Comparison of ENCODE assay signal across 17 cellular contexts in genomic region chr12:115617391-115617790, GRCh38.
DNase-seq lines count a peak whose midpoint lies in the region; ATAC-seq and TF ChIP-seq lines count a peak whose summit lies in the region.
"Had no signal": no experiment of that assay in that cellular context is flagged by ENCODE, and none has a peak within 500 bp of the region (broad histone marks: within the 10 kb centered on the region; RNA-seq: fewer than 3 reads in every experiment).

No MANE protein-coding gene starts in this region.

- ATAC-seq in HG02938 (IDR thresholded peaks at IDR 0.05; ENCODE audit: unreplicated experiment) (no peak), lower lobe of right lung (no peak)
- no peak for ATAC-seq in natural killer cell treated with Interleukin-12 subunit alpha and Interleukin-12 subunit beta and Interleukin-15 and Interleukin-18, amount 100 ng/mL, for 72 hours
- ATAC-seq: CD8-positive, alpha-beta T cell had no signal

- H3K9me3 Mint-ChIP-seq in neural progenitor cell, result no peaks in the 10 kb centered on the region
- peaks cover 2% of the 10 kb centered on the region for H3K9me3 Mint-ChIP-seq in natural killer cell treated with Interleukin-12 subunit alpha and Interleukin-12 subunit beta and Interleukin-15 and Interleukin-18, amount 100 ng/mL, for 72 hours
- H3K9me3 Mint-ChIP-seq: CD8-positive, alpha-beta T cell had no signal

- intact Hi-C loops in lower lobe of right lung (cut with DNase I), result no loop called here

- no peaks in the 10 kb centered on the region for H3K36me3 Mint-ChIP-seq in neural progenitor cell
- no peaks in the 10 kb centered on the region for H3K36me3 Mint-ChIP-seq in natural killer cell treated with Interleukin-12 subunit alpha and Interleukin-12 subunit beta and Interleukin-15 and Interleukin-18, amount 100 ng/mL, for 72 hours
- H3K36me3 Mint-ChIP-seq: CD14-positive monocyte; CD8-positive, alpha-beta T cell; IgD-negative memory B cell had no signal

- no peak overlapping the region for H3K4me2 ChIP-seq in neural progenitor cell

- no peaks in the 10 kb centered on the region for H3F3A ChIP-seq in neural progenitor cell (ENCODE audit: low read depth)

- no peaks in the 10 kb centered on the region for H3K9me3 ChIP-seq in neural progenitor cell (ENCODE audit: low read depth)
- H3K9me3 ChIP-seq in lower lobe of right lung, result no peaks in the 10 kb centered on the region
- H3K9me3 ChIP-seq: HAP-1 had no signal

- H4K20me1 ChIP-seq in neural progenitor cell (ENCODE audit: low read depth), result no peaks in the 10 kb centered on the region

- no peak overlapping the region for H3K4me3 Mint-ChIP-seq in neural progenitor cell
- H3K4me3 Mint-ChIP-seq in natural killer cell treated with Interleukin-12 subunit alpha and Interleukin-12 subunit beta and Interleukin-15 and Interleukin-18, amount 100 ng/mL, for 72 hours, result no peak overlapping the region
- H3K4me3 Mint-ChIP-seq: CD14-positive monocyte; CD8-positive, alpha-beta T cell; HFFc6; IgD-negative memory B cell had no signal

- H3K9ac ChIP-seq in neural progenitor cell, result no peak overlapping the region

- H3K27ac Mint-ChIP-seq in neural progenitor cell, result no peak overlapping the region
- H3K27ac Mint-ChIP-seq in natural killer cell treated with Interleukin-12 subunit alpha and Interleukin-12 subunit beta and Interleukin-15 and Interleukin-18, amount 100 ng/mL, for 72 hours, result no peak overlapping the region
- H3K27ac Mint-ChIP-seq: CD14-positive monocyte; CD8-positive, alpha-beta T cell; HFFc6; IgD-negative memory B cell had no signal

- H3K36me3 ChIP-seq in neural progenitor cell, result no peaks in the 10 kb centered on the region
- H3K36me3 ChIP-seq in lower lobe of right lung, result no peaks in the 10 kb centered on the region
- H3K36me3 ChIP-seq: HAP-1 had no signal

- no peaks in the 10 kb centered on the region for H3K27me3 ChIP-seq in neural progenitor cell
- H3K27me3 ChIP-seq in lower lobe of right lung (ENCODE audit: low read depth), result peaks cover 4% of the 10 kb centered on the region

- H3K4me3 ChIP-seq in neural progenitor cell, result no peak overlapping the region
- no peak overlapping the region for H3K4me3 ChIP-seq in lower lobe of right lung
- H3K4me3 ChIP-seq: HAP-1 had no signal

- DNase-seq in NCI-H82 (lab: John Stamatoyannopoulos, UW), result peak; percentile 37
- no peak for DNase-seq in NCI-H82 treated with DMSO at 0.1 percent for 48 hours (lab: John Stamatoyannopoulos, UW; ENCODE audit: unreplicated experiment)
- peak; percentile 27 for DNase-seq in SK-N-DZ (ENCODE audit: low spot score)
- DNase-seq in iPS-NIHi11 (ENCODE audit: low spot score), result peak; percentile 80
- DNase-seq in neural progenitor cell (ENCODE audit: low spot score), result peak; percentile 15
- DNase-seq in lower lobe of right lung, result no peak
- no peak for DNase-seq in natural killer cell treated with Interleukin-12 subunit alpha and Interleukin-12 subunit beta and Interleukin-15 and Interleukin-18, amount 100 ng/mL, for 72 hours (ENCODE audit: low spot score)
- DNase-seq: CD8-positive, alpha-beta T cell; COR-L47; DND-41; GF-D8; HFFc6 had no signal

- H3K4me1 ChIP-seq in neural progenitor cell (no peaks in the 10 kb centered on the region), lower lobe of right lung (no peaks in the 10 kb centered on the region)
- H3K4me1 ChIP-seq: HAP-1 had no signal

- peaks cover 5% of the 10 kb centered on the region for H3K27me3 Mint-ChIP-seq in neural progenitor cell (ENCODE audit: insufficient read depth, low read depth)
- H3K27me3 Mint-ChIP-seq in natural killer cell treated with Interleukin-12 subunit alpha and Interleukin-12 subunit beta and Interleukin-15 and Interleukin-18, amount 100 ng/mL, for 72 hours, result peaks cover 5 to 8% of the 10 kb centered on the region in 2 donors

- no peak overlapping the region for H3K27ac ChIP-seq in neural progenitor cell
- H3K27ac ChIP-seq in lower lobe of right lung, result no peak overlapping the region
- H3K27ac ChIP-seq: 22Rv1 had no signal

- H2AFZ ChIP-seq in neural progenitor cell (replicated peaks), result no peak overlapping the region

- TF ChIP-seq CTCF in neural progenitor cell (IDR thresholded peaks at IDR 0.05) (no peak), lower lobe of right lung (IDR thresholded peaks at IDR 0.05) (no peak)

- H3K79me2 ChIP-seq in neural progenitor cell (ENCODE audit: low read depth), result no peaks in the 10 kb centered on the region

- no peaks in the 10 kb centered on the region for H3K4me1 Mint-ChIP-seq in neural progenitor cell
- H3K4me1 Mint-ChIP-seq in natural killer cell treated with Interleukin-12 subunit alpha and Interleukin-12 subunit beta and Interleukin-15 and Interleukin-18, amount 100 ng/mL, for 72 hours (ENCODE audit: low read depth in 2 of 2), result no peaks in the 10 kb centered on the region
- H3K4me1 Mint-ChIP-seq: CD14-positive monocyte had no signal

Comparison
In these comparisons a context has a peak if more than half of its experiments do, and no peak if none do; other contexts are left out.
1. DNase-seq: peak in NCI-H82 (single experiment), SK-N-DZ (single experiment), iPS-NIHi11 (single experiment) and neural progenitor cell (single experiment); none in NCI-H82 treated with DMSO at 0.1 percent for 48 hours (single experiment), lower lobe of right lung (single experiment) and natural killer cell treated with Interleukin-12 subunit alpha and Interleukin-12 subunit beta and Interleukin-15 and Interleukin-18, amount 100 ng/mL, for 72 hours (single experiment).